Comparison of ENCODE assay signal across 11 cellular contexts in genomic region chr3:170469151-170470062, GRCh38. TPM values are rescaled to one million over a fixed set of nuclear protein-coding genes. Genes with fewer than 3 reads are reported as not detected.
DNase-seq lines count a peak whose midpoint lies in the region; ATAC-seq and TF ChIP-seq lines count a peak whose summit lies in the region.
"Had no signal": no experiment of that assay in that cellular context is flagged by ENCODE, and none has a peak within 500 bp of the region (broad histone marks: within the 10 kb centered on the region; RNA-seq: fewer than 3 reads in every experiment).

No MANE protein-coding gene starts in this region.

- H3K4me1 Mint-ChIP-seq in activated naive CD8-positive, alpha-beta T cell treated with anti-CD3 and anti-CD28 coated beads, Interleukin-2, amount 50 U/mL, for 24 hours = peaks cover 12% of the 10 kb centered on the region
- H3K4me1 Mint-ChIP-seq in activated naive CD8-positive, alpha-beta T cell treated with anti-CD3 and anti-CD28 coated beads for 36 hours = peaks cover 3% of the 10 kb centered on the region
- H3K4me1 Mint-ChIP-seq: CD4-positive, CD25-positive, alpha-beta regulatory T cell had no signal

- ATAC-seq in activated naive CD8-positive, alpha-beta T cell treated with anti-CD3 and anti-CD28 coated beads, Interleukin-2, amount 50 U/mL, for 24 hours = peak; percentile 88
- ATAC-seq in HG03354 (IDR thresholded peaks at IDR 0.05; ENCODE audit: poor library complexity, severe bottlenecking, unreplicated experiment) = no peak
- ATAC-seq: gastrocnemius medialis had no signal

- no peaks in the 10 kb centered on the region for H3K9me3 Mint-ChIP-seq in activated naive CD8-positive, alpha-beta T cell treated with anti-CD3 and anti-CD28 coated beads, Interleukin-2, amount 50 U/mL, for 24 hours
- no peaks in the 10 kb centered on the region for H3K9me3 Mint-ChIP-seq in activated naive CD8-positive, alpha-beta T cell treated with anti-CD3 and anti-CD28 coated beads for 36 hours

- no peak overlapping the region for H3K27ac ChIP-seq in WERI-Rb-1
- H3K27ac ChIP-seq: gastrocnemius medialis had no signal

- no peak for TF ChIP-seq CTCF in WERI-Rb-1 (IDR thresholded peaks at IDR 0.05; ENCODE audit: low read depth, low read length)

- no peaks in the 10 kb centered on the region for H3K36me3 Mint-ChIP-seq in activated naive CD8-positive, alpha-beta T cell treated with anti-CD3 and anti-CD28 coated beads, Interleukin-2, amount 50 U/mL, for 24 hours (ENCODE audit: low read depth)
- H3K36me3 Mint-ChIP-seq in activated naive CD8-positive, alpha-beta T cell treated with anti-CD3 and anti-CD28 coated beads for 36 hours = no peaks in the 10 kb centered on the region
- H3K36me3 Mint-ChIP-seq: CD4-positive, CD25-positive, alpha-beta regulatory T cell had no signal

- DNase-seq in activated naive CD8-positive, alpha-beta T cell treated with anti-CD3 and anti-CD28 coated beads, Interleukin-2, amount 50 U/mL, for 24 hours = no peak
- DNase-seq in activated naive CD8-positive, alpha-beta T cell treated with anti-CD3 and anti-CD28 coated beads for 36 hours = no peak
- DNase-seq in NCI-H748 (lab: John Stamatoyannopoulos, UW; ENCODE audit: unreplicated experiment) (peak; percentile 80), globus pallidus (ENCODE audit: low spot score) (peak; percentile 54), CD1c-positive myeloid dendritic cell (ENCODE audit: extremely low spot score) (no peak), WERI-Rb-1 (no peak)
- DNase-seq in activated T-cell treated with anti-CD3 and anti-CD28 coated beads, Interleukin-2, amount 50 U/mL, for 1 hour = no peak
- DNase-seq: CD4-positive, CD25-positive, alpha-beta regulatory T cell; gastrocnemius medialis had no signal

- no peak overlapping the region for H3K4me3 ChIP-seq in WERI-Rb-1 (ENCODE audit: low read depth, low read length)
- H3K4me3 ChIP-seq: gastrocnemius medialis had no signal

- no peak overlapping the region for H3K27ac Mint-ChIP-seq in activated naive CD8-positive, alpha-beta T cell treated with anti-CD3 and anti-CD28 coated beads, Interleukin-2, amount 50 U/mL, for 24 hours
- no peak overlapping the region for H3K27ac Mint-ChIP-seq in activated naive CD8-positive, alpha-beta T cell treated with anti-CD3 and anti-CD28 coated beads for 36 hours
- H3K27ac Mint-ChIP-seq: CD4-positive, CD25-positive, alpha-beta regulatory T cell had no signal

- no peaks in the 10 kb centered on the region for H3K27me3 ChIP-seq in WERI-Rb-1 (ENCODE audit: insufficient read depth, low read depth, severe bottlenecking)
- H3K27me3 ChIP-seq: gastrocnemius medialis had no signal

- H3K27me3 Mint-ChIP-seq in activated naive CD8-positive, alpha-beta T cell treated with anti-CD3 and anti-CD28 coated beads, Interleukin-2, amount 50 U/mL, for 24 hours = peaks cover 20% of the 10 kb centered on the region
- peaks cover 40% of the 10 kb centered on the region for H3K27me3 Mint-ChIP-seq in activated naive CD8-positive, alpha-beta T cell treated with anti-CD3 and anti-CD28 coated beads for 36 hours

- no peaks in the 10 kb centered on the region for H3K9me3 ChIP-seq in WERI-Rb-1 (ENCODE audit: severe bottlenecking)
- H3K9me3 ChIP-seq: gastrocnemius medialis had no signal

- H3K36me3 ChIP-seq in WERI-Rb-1 = no peaks in the 10 kb centered on the region
- H3K36me3 ChIP-seq: gastrocnemius medialis had no signal

- no peak overlapping the region for H3K4me3 Mint-ChIP-seq in activated naive CD8-positive, alpha-beta T cell treated with anti-CD3 and anti-CD28 coated beads, Interleukin-2, amount 50 U/mL, for 24 hours
- H3K4me3 Mint-ChIP-seq in activated naive CD8-positive, alpha-beta T cell treated with anti-CD3 and anti-CD28 coated beads for 36 hours = no peak overlapping the region
- H3K4me3 Mint-ChIP-seq: CD4-positive, CD25-positive, alpha-beta regulatory T cell had no signal

RNA-seq across cellular contexts. Expression of gene CLDN11, which starts 50.7 kb away (rescaled TPM):
- total RNA-seq in activated naive CD8-positive, alpha-beta T cell treated with anti-CD3 and anti-CD28 coated beads for 36 hours = not detected
- total RNA-seq: CD4-positive, CD25-positive, alpha-beta regulatory T cell; myocyte had no signal

Comparison
In these comparisons a context has a peak if more than half of its experiments do, and no peak if none do; other contexts are left out.
1. DNase-seq: peak in NCI-H748 (single experiment) and globus pallidus (single experiment); none in activated naive CD8-positive, alpha-beta T cell treated with anti-CD3 and anti-CD28 coated beads, Interleukin-2, amount 50 U/mL, for 24 hours (single experiment), activated naive CD8-positive, alpha-beta T cell treated with anti-CD3 and anti-CD28 coated beads for 36 hours (single experiment), CD1c-positive myeloid dendritic cell (single experiment), activated T-cell treated with anti-CD3 and anti-CD28 coated beads, Interleukin-2, amount 50 U/mL, for 1 hour (single experiment) and WERI-Rb-1 (single experiment).